ENCODE assay signal across 8 cellular contexts in the genomic region with DNA sequence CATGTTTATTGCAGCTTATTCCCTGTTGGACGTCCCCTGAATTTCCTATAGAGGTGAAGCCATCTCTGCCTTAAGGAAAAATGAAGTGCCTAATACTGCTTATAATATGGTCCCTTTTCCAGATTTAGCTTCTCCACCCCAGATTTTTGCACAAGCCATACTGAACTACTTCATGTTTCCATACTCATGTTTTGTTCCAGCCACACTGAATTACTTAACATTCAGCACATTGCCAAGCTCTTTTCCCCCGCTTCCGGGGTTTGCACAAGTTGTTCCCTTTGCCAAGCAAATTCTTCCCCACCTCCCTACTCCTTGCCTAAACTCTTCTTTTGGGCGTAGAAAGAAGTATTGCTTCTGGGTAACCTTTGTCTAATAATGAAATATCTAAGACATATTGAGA. TPM values are rescaled to one million over a fixed set of nuclear protein-coding genes. Genes with fewer than 3 reads are reported as not detected.
DNase-seq lines count a peak whose midpoint lies in the region; ATAC-seq and TF ChIP-seq lines count a peak whose summit lies in the region.

No MANE protein-coding gene starts in this region.

- H3K4me3 Mint-ChIP-seq in activated naive CD8-positive, alpha-beta T cell treated with anti-CD3 and anti-CD28 coated beads, Interleukin-2, amount 10 ng/mL, durations not matched to agents 7 days and 5 days: peak overlapping the region; percentile 99

- peak overlapping the region; percentile 57 for H3K27ac Mint-ChIP-seq in activated naive CD8-positive, alpha-beta T cell treated with anti-CD3 and anti-CD28 coated beads, Interleukin-2, amount 10 ng/mL, durations not matched to agents 7 days and 5 days

- peaks cover 3% of the 10 kb centered on the region for H3K9me3 Mint-ChIP-seq in activated naive CD8-positive, alpha-beta T cell treated with anti-CD3 and anti-CD28 coated beads, Interleukin-2, amount 10 ng/mL, durations not matched to agents 7 days and 5 days

- no peaks in the 10 kb centered on the region for H3K27me3 ChIP-seq in HL-60 (ENCODE audit: insufficient read depth, poor library complexity, severe bottlenecking)

- H3K27ac ChIP-seq in HL-60 (replicated peaks): peak overlapping the region; percentile 95

- ATAC-seq in activated naive CD8-positive, alpha-beta T cell treated with anti-CD3 and anti-CD28 coated beads, Interleukin-2, amount 10 ng/mL, durations not matched to agents 7 days and 5 days (ENCODE audit: low read depth): no peak
- ATAC-seq in HG02970 (IDR thresholded peaks at IDR 0.05; ENCODE audit: low FRiP score, unreplicated experiment) (no peak), HG03432 (IDR thresholded peaks at IDR 0.05; ENCODE audit: unreplicated experiment) (no peak), GM19023 (IDR thresholded peaks at IDR 0.05; ENCODE audit: unreplicated experiment) (no peak)
- no peak for ATAC-seq in activated CD4-positive, CD25-positive, alpha-beta regulatory T cell treated with anti-CD3 and anti-CD28 coated beads, Interleukin-2, amount 50 U/mL, for 24 hours

- POLR2A ChIA-PET in activated naive CD8-positive, alpha-beta T cell treated with anti-CD3 and anti-CD28 coated beads, Interleukin-2, amount 10 ng/mL, durations not matched to agents 7 days and 5 days (lab: Charles Lee): interaction anchor here (0.6 to 2.1 kb wide), 4 partner anchors 33 to 279 kb away, joined by 4 to 6 read pairs (median 5); a partner anchor contains a TSS

- no peaks in the 10 kb centered on the region for H3K27me3 Mint-ChIP-seq in activated naive CD8-positive, alpha-beta T cell treated with anti-CD3 and anti-CD28 coated beads, Interleukin-2, amount 10 ng/mL, durations not matched to agents 7 days and 5 days

- H3K4me3 ChIP-seq in AG10803 (ENCODE audit: low read length) (peak overlapping the region; percentile 63), HL-60 (replicated peaks; ENCODE audit: insufficient read depth, low read length) (no peak overlapping the region)

- TF ChIP-seq CTCF in AG10803 (conservative IDR thresholded peaks at IDR 0.05; ENCODE audit: low read length) (no peak), HL-60 (IDR thresholded peaks at IDR 0.05; ENCODE audit: insufficient read depth, low read length) (no peak)

- DNase-seq in AG10803 (ENCODE audit: low read depth) (peak; percentile 90), HL-60 (ENCODE audit: low read depth in 1 of 2, low spot score in 1 of 2) (peak; percentile 79 to 84), medulla oblongata (ENCODE audit: extremely low spot score) (peak; percentile 14)
- DNase-seq in activated naive CD8-positive, alpha-beta T cell treated with anti-CD3 and anti-CD28 coated beads, Interleukin-2, amount 10 ng/mL, durations not matched to agents 7 days and 5 days: no peak

- H3K36me3 Mint-ChIP-seq in activated naive CD8-positive, alpha-beta T cell treated with anti-CD3 and anti-CD28 coated beads, Interleukin-2, amount 10 ng/mL, durations not matched to agents 7 days and 5 days: peaks cover 3% of the 10 kb centered on the region

- peaks cover 44% of the 10 kb centered on the region for H3K4me1 Mint-ChIP-seq in activated naive CD8-positive, alpha-beta T cell treated with anti-CD3 and anti-CD28 coated beads, Interleukin-2, amount 10 ng/mL, durations not matched to agents 7 days and 5 days

RNA-seq across cellular contexts. Expression of a gene that starts 1.7 kb away (rescaled TPM):
- 10 to 100 TPM; 92.3 to 94.6 TPM for total RNA-seq in activated naive CD8-positive, alpha-beta T cell treated with anti-CD3 and anti-CD28 coated beads, Interleukin-2, amount 10 ng/mL, durations not matched to agents 7 days and 5 days

RNA-seq across cellular contexts. Expression of a gene that starts 23.0 kb away (rescaled TPM):
- 1 to 10 TPM; 2.8 to 3.5 TPM for total RNA-seq in activated naive CD8-positive, alpha-beta T cell treated with anti-CD3 and anti-CD28 coated beads, Interleukin-2, amount 10 ng/mL, durations not matched to agents 7 days and 5 days
